In the genomic region with DNA sequence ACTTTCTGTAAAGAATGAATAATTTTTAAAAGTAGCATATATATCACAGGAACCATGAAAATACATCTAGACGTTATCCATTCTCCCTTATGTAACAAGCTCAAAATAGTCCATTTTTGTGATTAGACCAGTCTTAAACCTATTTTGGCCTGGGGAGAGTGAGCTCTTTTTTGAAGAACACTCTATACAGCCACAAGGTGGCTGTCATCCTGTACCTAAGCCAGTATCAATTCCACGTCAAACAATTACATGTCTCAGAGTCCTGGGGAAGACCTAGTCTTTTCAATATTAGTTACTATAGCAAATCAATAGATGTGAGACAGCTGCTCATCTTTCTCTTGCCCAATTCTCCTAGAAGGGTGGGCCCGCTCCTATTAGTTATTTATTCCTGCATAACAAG, we compare ENCODE assay signal across 15 cellular contexts. TPM values are rescaled to one million over a fixed set of nuclear protein-coding genes. Genes with fewer than 3 reads are reported as not detected.
DNase-seq lines count a peak whose midpoint lies in the region; ATAC-seq, FAIRE-seq and TF ChIP-seq lines count a peak whose summit lies in the region.
"Had no signal": no experiment of that assay in that cellular context is flagged by ENCODE, and none has a peak within 500 bp of the region (broad histone marks: within the 10 kb centered on the region; RNA-seq: fewer than 3 reads in every experiment).

No MANE protein-coding gene starts in this region.

- BruUV-seq in A673 (replicated peaks; lab: Mats Ljungman, UMichigan) = no TSS peak
- no TSS peak for BruUV-seq in GM12878 (replicated peaks; lab: Mats Ljungman, UMichigan)

- in situ Hi-C loops in GM12878 (cut with MboI) = no loop called here

- no peak for DNase-seq in A673 (ENCODE audit: low spot score)
- DNase-seq in GM12878 (ENCODE audit: low read depth, low spot score) = no peak
- DNase-seq in right atrium auricular region (ENCODE audit: low spot score) = no peak
- no peak for DNase-seq in neural progenitor cell (ENCODE audit: low spot score)
- DNase-seq in foreskin fibroblast = no peak
- no peak for DNase-seq in type B pancreatic cell (ENCODE audit: extremely low spot score, unreplicated experiment)
- DNase-seq: activated CD8-positive, alpha-beta T cell treated with anti-CD3 and anti-CD28 coated beads for 36 hours; activated effector memory CD4-positive, alpha-beta T cell treated with Interleukin-2 at 50 U/mL for 16 hours; NCI-H1436; NCI-H774; stimulated activated CD4-positive, alpha-beta T cell treated with anti-CD3 and anti-CD28 coated beads, Interleukin-15, amount 100 ng/mL, for 24 hours had no signal

- H3K27me3 ChIP-seq in A673 (replicated peaks; ENCODE audit: insufficient read depth, low read depth, low read length, poor library complexity) = peaks cover 26% of the 10 kb centered on the region
- H3K27me3 ChIP-seq in GM12878 (replicated peaks in 1 of 2; ENCODE audit: control insufficient read depth in 2 of 2, insufficient read depth in 2 of 2, low read length in 1 of 2) = no peaks in the 10 kb centered on the region
- no peaks in the 10 kb centered on the region for H3K27me3 ChIP-seq in right atrium auricular region
- H3K27me3 ChIP-seq in neural progenitor cell = no peaks in the 10 kb centered on the region
- H3K27me3 ChIP-seq: suprapubic skin had no signal

- POLR2A ChIA-PET in A673 (lab: Charles Lee; ENCODE audit: low non-redundant PET) = no interaction called here
- POLR2A ChIA-PET in GM12878 (lab: Charles Lee) = no interaction called here

- H3K27ac Mint-ChIP-seq in neural progenitor cell (no peak overlapping the region), type B pancreatic cell (no peak overlapping the region)
- H3K27ac Mint-ChIP-seq: activated CD8-positive, alpha-beta T cell treated with anti-CD3 and anti-CD28 coated beads for 36 hours had no signal

- H3K4me1 Mint-ChIP-seq in neural progenitor cell (no peaks in the 10 kb centered on the region), type B pancreatic cell (ENCODE audit: unreplicated experiment) (no peaks in the 10 kb centered on the region)

- no peak for TF ChIP-seq POLR2A in GM12878 (IDR thresholded peaks at IDR 0.05; ENCODE audit: low read depth, low read length)

- H3K27me3 Mint-ChIP-seq in neural progenitor cell (ENCODE audit: insufficient read depth, low read depth) (peaks cover 2% of the 10 kb centered on the region), type B pancreatic cell (no peaks in the 10 kb centered on the region)

- no peak overlapping the region for H3K4me3 Mint-ChIP-seq in neural progenitor cell
- H3K4me3 Mint-ChIP-seq in type B pancreatic cell = no peak overlapping the region
- H3K4me3 Mint-ChIP-seq: activated CD8-positive, alpha-beta T cell treated with anti-CD3 and anti-CD28 coated beads for 36 hours had no signal

- H2AFZ ChIP-seq in GM12878 (ENCODE audit: control insufficient read depth, low read depth, low read length) (no peak overlapping the region), neural progenitor cell (replicated peaks) (no peak overlapping the region)

- H3K4me3 ChIP-seq in A673 (ENCODE audit: low read depth, low read length, poor library complexity, severe bottlenecking) (no peak overlapping the region), GM12878 (no peak overlapping the region), right atrium auricular region (no peak overlapping the region), neural progenitor cell (no peak overlapping the region), foreskin fibroblast (ENCODE audit: low read depth in 1 of 2, low read length in 2 of 2) (no peak overlapping the region)
- H3K4me3 ChIP-seq: coronary artery, suprapubic skin had no signal

- CTCF ChIA-PET in A673 (lab: Charles Lee) (interaction anchor here (0.6 kb wide), 1 partner anchor 1049 kb away, joined by 3 read pairs; no protein-coding TSS in a partner anchor), GM12878 (lab: Yijun Ruan, JAX) (interaction anchor here (0.5 to 2.6 kb wide), 33 partner anchors 9 to 656 kb away, joined by 3 to 47 read pairs (median 4); no protein-coding TSS in a partner anchor)

- WGBS in GM12878 (ENCODE audit: insufficient coverage, insufficient replicate concordance, low lambda C conversion rate, missing lambda C conversion rate) = 2% methylated on average over 3 of the region's 3 CpGs

- no peaks in the 10 kb centered on the region for H3K36me3 ChIP-seq in A673 (ENCODE audit: insufficient read depth, low read length, poor library complexity, severe bottlenecking)
- H3K36me3 ChIP-seq in GM12878 (ENCODE audit: control insufficient read depth in 2 of 2, insufficient read depth in 2 of 2, low read length in 1 of 2) = no peaks in the 10 kb centered on the region
- H3K36me3 ChIP-seq in right atrium auricular region = no peaks in the 10 kb centered on the region
- H3K36me3 ChIP-seq in neural progenitor cell = no peaks in the 10 kb centered on the region
- H3K36me3 ChIP-seq: suprapubic skin had no signal

- H3K36me3 Mint-ChIP-seq in neural progenitor cell (no peaks in the 10 kb centered on the region), type B pancreatic cell (no peaks in the 10 kb centered on the region)

- H3K9ac ChIP-seq in GM12878 (ENCODE audit: control insufficient read depth, insufficient read depth, low read length) (no peak overlapping the region), neural progenitor cell (no peak overlapping the region)

- H3K9me3 Mint-ChIP-seq in neural progenitor cell (no peaks in the 10 kb centered on the region), type B pancreatic cell (no peaks in the 10 kb centered on the region)
- H3K9me3 Mint-ChIP-seq: activated CD8-positive, alpha-beta T cell treated with anti-CD3 and anti-CD28 coated beads for 36 hours had no signal

- SMC1A ChIA-PET in GM12878 (lab: Charles Lee; ENCODE audit: uncharacterized antibody, unreplicated experiment) = interaction anchor here (0.7 to 2.4 kb wide), 20 partner anchors 14 to 402 kb away, joined by 3 to 23 read pairs (median 4); partner anchors contain the start of gene FBXO5

- RAD21 ChIA-PET in GM12878 (lab: Charles Lee; ENCODE audit: unreplicated experiment) = interaction anchor here (0.6 to 2.4 kb wide), 9 partner anchors 24 to 659 kb away, joined by 3 to 16 read pairs (median 3); no protein-coding TSS in a partner anchor

- H3K4me2 ChIP-seq in GM12878 (ENCODE audit: control insufficient read depth, insufficient read depth) (no peak overlapping the region), neural progenitor cell (no peak overlapping the region)

- peaks cover 4% of the 10 kb centered on the region for H3K9me3 ChIP-seq in A673 (ENCODE audit: low read depth, low read length, poor library complexity, severe bottlenecking)
- H3K9me3 ChIP-seq in GM12878 (replicated peaks; ENCODE audit: control insufficient read depth, insufficient read depth, low read length) = no peaks in the 10 kb centered on the region
- H3K9me3 ChIP-seq in right atrium auricular region = peaks cover 0 to 7% of the 10 kb centered on the region in 2 donors
- no peaks in the 10 kb centered on the region for H3K9me3 ChIP-seq in neural progenitor cell (ENCODE audit: low read depth)
- H3K9me3 ChIP-seq: suprapubic skin had no signal

- H3K79me2 ChIP-seq in GM12878 (ENCODE audit: control insufficient read depth, insufficient read depth, low read length) = no peaks in the 10 kb centered on the region
- H3K79me2 ChIP-seq in neural progenitor cell (ENCODE audit: low read depth) = no peaks in the 10 kb centered on the region

- H4K20me1 ChIP-seq in GM12878 (ENCODE audit: control insufficient read depth, insufficient read depth) = no peaks in the 10 kb centered on the region
- no peaks in the 10 kb centered on the region for H4K20me1 ChIP-seq in neural progenitor cell (ENCODE audit: low read depth)

- ATAC-seq in HG03469 (IDR thresholded peaks at IDR 0.05; ENCODE audit: unreplicated experiment) (peak; percentile 50), GM12878 (peak; percentile 84)
- ATAC-seq: activated CD8-positive, alpha-beta T cell treated with anti-CD3 and anti-CD28 coated beads for 36 hours had no signal

- no peak for TF ChIP-seq EP300 in GM12878 (IDR thresholded peaks at IDR 0.05; ENCODE audit: borderline replicate concordance in 1 of 2, control insufficient read depth in 1 of 2, low read depth in 2 of 2, low read length in 2 of 2)

- no peak overlapping the region for H3K27ac ChIP-seq in A673 (ENCODE audit: low read depth, low read length, poor library complexity, severe bottlenecking)
- no peak overlapping the region for H3K27ac ChIP-seq in GM12878 (ENCODE audit: control insufficient read depth, insufficient read depth)
- H3K27ac ChIP-seq in right atrium auricular region = no peak overlapping the region
- no peak overlapping the region for H3K27ac ChIP-seq in neural progenitor cell
- H3K27ac ChIP-seq: coronary artery, suprapubic skin had no signal

- TF ChIP-seq RAD21 in GM12878 (IDR thresholded peaks at IDR 0.05; ENCODE audit: insufficient read depth, low read depth, low read length) = peak; percentile 45; the same call in 1 of the 2 replicates

- no peaks in the 10 kb centered on the region for H3F3A ChIP-seq in neural progenitor cell (ENCODE audit: low read depth)

- no peak for FAIRE-seq in GM12878 (lab: Jason Lieb, UNC)

- TF ChIP-seq CTCF in A673 (conservative IDR thresholded peaks at IDR 0.05; ENCODE audit: low read depth, low read length) (peak; percentile 25; the same call in 1 of the 2 replicates), GM12872 (IDR thresholded peaks at IDR 0.05; ENCODE audit: insufficient read depth, low read depth, low read length) (0 out of 3 replicates have a peak, but pooled peaks have one; percentile 13), GM12878 (IDR thresholded peaks at IDR 0.05 in 2 of 3, conservative IDR thresholded peaks at IDR 0.05 in 1 of 3; ENCODE audit: control insufficient read depth in 2 of 3, extremely low read depth in 1 of 3, insufficient read depth in 1 of 3, low read depth in 3 of 3, low read length in 3 of 3) (peak in 2 of 3 experiments; percentile 26 to 37; a peak in 2 of 6 replicates), right atrium auricular region (IDR thresholded peaks at IDR 0.05) (no peak), neural progenitor cell (IDR thresholded peaks at IDR 0.05) (no peak), foreskin fibroblast (IDR thresholded peaks at IDR 0.05; ENCODE audit: low read depth, low read length) (no peak), type B pancreatic cell (conservative IDR thresholded peaks at IDR 0.05) (no peak)

- H3K4me1 ChIP-seq in A673 (ENCODE audit: insufficient read depth, low read length, poor library complexity, severe bottlenecking) = no peaks in the 10 kb centered on the region
- H3K4me1 ChIP-seq in GM12878 (ENCODE audit: control insufficient read depth, insufficient read depth, low read length) = no peaks in the 10 kb centered on the region
- H3K4me1 ChIP-seq in right atrium auricular region = no peaks in the 10 kb centered on the region
- H3K4me1 ChIP-seq in neural progenitor cell = no peaks in the 10 kb centered on the region
- H3K4me1 ChIP-seq: suprapubic skin had no signal

- intact Hi-C loops in A673 (cut with micrococcal nuclease; ENCODE audit: unreplicated experiment) (loop anchor here (10.0 kb wide), 1 partner anchor 680 kb away; no protein-coding TSS in a partner anchor), GM12878 (cut with micrococcal nuclease; ENCODE audit: unreplicated experiment) (loop anchor here (1.0 to 5.0 kb wide), 2 partner anchors 70 to 402 kb away; no protein-coding TSS in a partner anchor)

RNA-seq across cellular contexts. Expression of gene FBXO5, which starts 28.4 kb away (rescaled TPM):
- total RNA-seq in A673 (2021) (62.4 and 67.9 TPM in 2 replicates), GM12878 (2014; rRNA removed) (30.7 and 36.5 TPM in 2 replicates), GM12878 (2014; rRNA removed; fragmentation: Illumina TruSeq; extraction: Trizol) (48.0 and 48.2 TPM in 2 replicates), GM12878 (2021) (35.6 and 37.5 TPM in 2 replicates), right atrium auricular region (1 to 10 TPM; 2.0 to 2.9 TPM), neural progenitor cell (ENCODE audit: low replicate concordance) (80.7 and 111 TPM in 2 replicates), type B pancreatic cell (ENCODE audit: low replicate concordance) (10.7 and 29.6 TPM in 2 replicates)
- 23.9 and 24.4 TPM in 2 replicates for total RNA-seq in GM12878 (2013; cell fraction: nucleolus; rRNA removed)
- polyA plus RNA-seq in GM12878 (2011; ENCODE audit: low read depth) = 12.0 TPM
- polyA plus RNA-seq in GM12878 (2011; rRNA removed) (37.9 and 69.7 TPM in 2 replicates), GM12878 (2014; fragmentation: Illumina TruSeq; extraction: Trizol) (53.0 and 62.5 TPM in 2 replicates), GM12878 (2014; fragmentation: Nextera tagmentation; extraction: Ambion mirVana) (10 to 100 TPM; 13.6 to 19.3 TPM), GM12878 (2014; rRNA removed) (25.9 and 32.4 TPM in 2 replicates), GM12878 (2016; fragmentation: Nextera tagmentation; extraction: Ambion mirVana) (10 to 100 TPM; 57.2 to 62.2 TPM)
- polyA plus RNA-seq in GM12878 (2011; cell fraction: cytosol; rRNA removed) = 17.2 and 19.3 TPM in 2 replicates
- 18.4 and 21.7 TPM in 2 replicates for polyA plus RNA-seq in GM12878 (2011; cell fraction: nucleus; rRNA removed)
- 20.8 and 23.5 TPM in 2 replicates for polyA plus RNA-seq in GM12878 (2012)
- polyA minus RNA-seq in GM12878 (2011; rRNA and poly(A)+ RNA removed) = 17.4 and 23.8 TPM in 2 replicates
- 12.2 and 14.2 TPM in 2 replicates for polyA minus RNA-seq in GM12878 (2011; cell fraction: cytosol; rRNA and poly(A)+ RNA removed)
- polyA minus RNA-seq in GM12878 (2011; cell fraction: nucleus; rRNA and poly(A)+ RNA removed) = 15.0 and 24.7 TPM in 2 replicates

RNA-seq across cellular contexts. Expression of gene MTRF1L, which starts 48.1 kb away (rescaled TPM):
- 25.2 and 30.9 TPM in 2 replicates for total RNA-seq in A673 (2021)
- 47.7 and 51.3 TPM in 2 replicates for total RNA-seq in GM12878 (2013; cell fraction: nucleolus; rRNA removed)
- total RNA-seq in GM12878 (2014; rRNA removed) = 12.5 and 13.0 TPM in 2 replicates
- total RNA-seq in GM12878 (2014; rRNA removed; fragmentation: Illumina TruSeq; extraction: Trizol) = 15.4 and 15.6 TPM in 2 replicates
- total RNA-seq in GM12878 (2021) = 18.9 and 19.3 TPM in 2 replicates
- polyA plus RNA-seq in GM12878 (2011; ENCODE audit: low read depth) = 6.7 TPM
- polyA plus RNA-seq in GM12878 (2011; rRNA removed) = 16.9 and 24.7 TPM in 2 replicates
- polyA plus RNA-seq in GM12878 (2011; cell fraction: cytosol; rRNA removed) = 6.0 and 6.1 TPM in 2 replicates
- polyA plus RNA-seq in GM12878 (2011; cell fraction: nucleus; rRNA removed) = 15.5 and 15.9 TPM in 2 replicates
- 10.3 and 12.5 TPM in 2 replicates for polyA plus RNA-seq in GM12878 (2012)
- polyA plus RNA-seq in GM12878 (2014; fragmentation: Illumina TruSeq; extraction: Trizol) = 16.6 and 18.5 TPM in 2 replicates
- polyA plus RNA-seq in GM12878 (2014; fragmentation: Nextera tagmentation; extraction: Ambion mirVana) = 1 to 10 TPM; 5.1 to 9.0 TPM
- polyA plus RNA-seq in GM12878 (2014; rRNA removed) = 12.6 and 12.8 TPM in 2 replicates
- polyA plus RNA-seq in GM12878 (2016; fragmentation: Nextera tagmentation; extraction: Ambion mirVana) = 10 to 100 TPM; 20.5 to 21.6 TPM
- polyA minus RNA-seq in GM12878 (2011; rRNA and poly(A)+ RNA removed) = 6.8 and 11.8 TPM in 2 replicates
- polyA minus RNA-seq in GM12878 (2011; cell fraction: cytosol; rRNA and poly(A)+ RNA removed) = 4.0 and 4.6 TPM in 2 replicates
- polyA minus RNA-seq in GM12878 (2011; cell fraction: nucleus; rRNA and poly(A)+ RNA removed) = 26.4 and 34.2 TPM in 2 replicates
- total RNA-seq in right atrium auricular region = 10 to 100 TPM; 21.4 to 26.4 TPM
- total RNA-seq in neural progenitor cell (ENCODE audit: low replicate concordance) = 23.1 and 29.0 TPM in 2 replicates
- total RNA-seq in type B pancreatic cell (ENCODE audit: low replicate concordance) = 17.3 and 18.8 TPM in 2 replicates

Comparison
In these comparisons a context has a peak if more than half of its experiments do, and no peak if none do; other contexts are left out.
1. CTCF ChIP-seq: peak in A673 (single experiment), GM12872 (single experiment) and GM12878 (2 of 3); none in right atrium auricular region (0 of 2), neural progenitor cell (single experiment), foreskin fibroblast (single experiment) and type B pancreatic cell (single experiment).